ENCODE assay signal across 23 cellular contexts in the genomic region with DNA sequence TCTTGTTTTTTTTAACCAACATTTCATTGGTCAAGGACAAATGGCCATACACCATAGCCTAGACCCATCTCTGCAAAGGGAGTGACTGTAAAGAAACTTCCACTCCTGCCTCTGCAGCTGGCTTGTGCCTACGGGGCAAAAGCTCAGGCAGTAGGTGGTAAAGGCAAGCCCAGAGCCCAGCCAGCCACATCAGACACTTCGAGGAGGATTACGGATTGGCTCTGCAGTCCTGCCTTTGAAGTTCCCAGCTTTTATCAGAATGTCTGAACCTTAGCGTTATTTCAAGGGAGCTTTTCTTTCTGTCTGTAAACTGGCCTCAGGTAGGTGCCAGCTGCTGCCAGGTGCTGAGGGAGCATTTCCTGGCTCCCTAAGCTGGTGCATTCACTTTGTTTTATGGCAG. TPM values are rescaled to one million over a fixed set of nuclear protein-coding genes. Genes with fewer than 3 reads are reported as not detected.
DNase-seq lines count a peak whose midpoint lies in the region; ATAC-seq and TF ChIP-seq lines count a peak whose summit lies in the region.
"Had no signal": no experiment of that assay in that cellular context is flagged by ENCODE, and none has a peak within 500 bp of the region (broad histone marks: within the 10 kb centered on the region; RNA-seq: fewer than 3 reads in every experiment).

No MANE protein-coding gene starts in this region.

- H3K27me3 ChIP-seq in DND-41 (ENCODE audit: insufficient read depth, low read length, poor library complexity) (no peaks in the 10 kb centered on the region), colonic mucosa (no peaks in the 10 kb centered on the region)

- H3K27me3 Mint-ChIP-seq in stimulated activated memory B cell treated with anti-CD40 and anti-IgM and Interleukin-4, amounts not matched to agents 10 μg/mL and 1 μg/mL and 100 μg/mL, for 72 hours, result no peaks in the 10 kb centered on the region
- H3K27me3 Mint-ChIP-seq: CD8-positive, alpha-beta memory T cell; stimulated activated naive CD8-positive, alpha-beta T cell treated with anti-CD3 and anti-CD28 coated beads, Interleukin-15, Interleukin-2, amounts not matched to agents 100 ng/mL and 50 ng/mL, for 24 hours had no signal

- H3K9me3 Mint-ChIP-seq in stimulated activated memory B cell treated with anti-CD40 and anti-IgM and Interleukin-4, amounts not matched to agents 10 μg/mL and 1 μg/mL and 100 μg/mL, for 72 hours, result no peaks in the 10 kb centered on the region
- H3K9me3 Mint-ChIP-seq: CD8-positive, alpha-beta memory T cell; stimulated activated naive CD8-positive, alpha-beta T cell treated with anti-CD3 and anti-CD28 coated beads, Interleukin-15, Interleukin-2, amounts not matched to agents 100 ng/mL and 50 ng/mL, for 24 hours had no signal

- peaks cover 50% of the 10 kb centered on the region for H3K4me1 Mint-ChIP-seq in stimulated activated memory B cell treated with anti-CD40 and anti-IgM and Interleukin-4, amounts not matched to agents 10 μg/mL and 1 μg/mL and 100 μg/mL, for 72 hours

- H3K9ac ChIP-seq in DND-41 (ENCODE audit: low read depth, low read length) (no peak overlapping the region), colonic mucosa (ENCODE audit: low read depth in 2 of 2, low read length in 2 of 2) (no peak overlapping the region)

- H3K4me3 ChIP-seq in DND-41 (ENCODE audit: low read depth in 1 of 2, low read length in 2 of 2) (no peak overlapping the region), colonic mucosa (no peak overlapping the region), mucosa of descending colon (no peak overlapping the region)
- H3K4me3 ChIP-seq: smooth muscle cell had no signal

- H3K36me3 ChIP-seq in DND-41 (ENCODE audit: insufficient read depth, low read length) (no peaks in the 10 kb centered on the region), KOPT-K1 (ENCODE audit: insufficient read depth, low read length) (no peaks in the 10 kb centered on the region; the same call in 1 of the 2 replicates), colonic mucosa (no peaks in the 10 kb centered on the region), mucosa of descending colon (ENCODE audit: low read depth) (no peaks in the 10 kb centered on the region)

- H3K27ac ChIP-seq in DND-41 (ENCODE audit: low read length) (no peak overlapping the region), KOPT-K1 (ENCODE audit: low read depth, low read length, poor library complexity, severe bottlenecking) (peak overlapping the region; percentile 39), colonic mucosa (peak overlapping the region; percentile 45)

- peaks cover 12% of the 10 kb centered on the region for H3K36me3 Mint-ChIP-seq in stimulated activated memory B cell treated with anti-CD40 and anti-IgM and Interleukin-4, amounts not matched to agents 10 μg/mL and 1 μg/mL and 100 μg/mL, for 72 hours

- H3K9me3 ChIP-seq in DND-41 (ENCODE audit: insufficient read depth, low read length, severe bottlenecking) (peaks cover 1% of the 10 kb centered on the region), KOPT-K1 (ENCODE audit: insufficient read depth, low read length, poor library complexity, severe bottlenecking) (peaks cover 12% of the 10 kb centered on the region), colonic mucosa (no peaks in the 10 kb centered on the region), mucosa of descending colon (peaks cover 3% of the 10 kb centered on the region)

- H3K79me2 ChIP-seq in DND-41 (ENCODE audit: insufficient read depth, low read length), result peaks cover 47% of the 10 kb centered on the region

- no peak overlapping the region for H2AFZ ChIP-seq in DND-41 (ENCODE audit: low read depth, low read length)

- H3K4me3 Mint-ChIP-seq in stimulated activated memory B cell treated with anti-CD40 and anti-IgM and Interleukin-4, amounts not matched to agents 10 μg/mL and 1 μg/mL and 100 μg/mL, for 72 hours, result no peak overlapping the region
- H3K4me3 Mint-ChIP-seq: CD8-positive, alpha-beta memory T cell; stimulated activated naive CD8-positive, alpha-beta T cell treated with anti-CD3 and anti-CD28 coated beads, Interleukin-15, Interleukin-2, amounts not matched to agents 100 ng/mL and 50 ng/mL, for 24 hours had no signal

- TF ChIP-seq CTCF in DND-41 (IDR thresholded peaks at IDR 0.05; ENCODE audit: borderline replicate concordance, extremely low read depth, low read length, poor library complexity, severe bottlenecking), result no peak
- no peak for TF ChIP-seq CTCF in colonic mucosa (IDR thresholded peaks at IDR 0.05)
- no peak for TF ChIP-seq CTCF in mucosa of descending colon (IDR thresholded peaks at IDR 0.05)

- H4K20me1 ChIP-seq in DND-41 (ENCODE audit: insufficient read depth, low read length), result peaks cover 36% of the 10 kb centered on the region

- DNase-seq in DND-41 (peak; percentile 80), colonic mucosa (no peak), mucosa of descending colon (peak in 1 of 3 donors; percentile 34), DMS114 treated with DMSO at 0.1 percent for 48 hours (lab: John Stamatoyannopoulos, UW; ENCODE audit: unreplicated experiment) (no peak), NCI-H524 treated with DMSO at 0.1 percent for 48 hours (lab: John Stamatoyannopoulos, UW) (no peak)
- DNase-seq: activated naive CD4-positive, alpha-beta T cell; activated T-cell treated with anti-CD3 and anti-CD28 coated beads for 4 hours; aorta; CD8-positive, alpha-beta memory T cell; central memory CD4-positive, alpha-beta T cell; DMS79; effector CD4-positive, alpha-beta T cell; Kasumi-1; left ventricle myocardium superior; NCI-H1092; NCI-H1930; NCI-H446; stimulated activated CD4-positive, alpha-beta T cell treated with anti-CD3 and anti-CD28 coated beads, Interleukin-2, amount 100 ng/mL, for 48 hours; trophoblast cell had no signal

- no peak overlapping the region for H3K4me2 ChIP-seq in DND-41 (ENCODE audit: insufficient read depth, low read length)
- H3K4me2 ChIP-seq: smooth muscle cell had no signal

- no peak overlapping the region for H3K27ac Mint-ChIP-seq in stimulated activated memory B cell treated with anti-CD40 and anti-IgM and Interleukin-4, amounts not matched to agents 10 μg/mL and 1 μg/mL and 100 μg/mL, for 72 hours
- H3K27ac Mint-ChIP-seq: CD8-positive, alpha-beta memory T cell; stimulated activated naive CD8-positive, alpha-beta T cell treated with anti-CD3 and anti-CD28 coated beads, Interleukin-15, Interleukin-2, amounts not matched to agents 100 ng/mL and 50 ng/mL, for 24 hours had no signal

- intact Hi-C loops in colonic mucosa (cut with DNase I), result no loop called here
- intact Hi-C loops in mucosa of descending colon (cut with DNase I, micrococcal nuclease), result no loop called here

- H3K4me1 ChIP-seq in DND-41 (ENCODE audit: insufficient read depth, low read length) (peaks cover 26% of the 10 kb centered on the region), colonic mucosa (peaks cover 8% of the 10 kb centered on the region), mucosa of descending colon (ENCODE audit: low read depth) (peaks cover 31% of the 10 kb centered on the region)

- ATAC-seq in DND-41 (ENCODE audit: insufficient read depth, low read depth), result peak; percentile 95
- ATAC-seq in mucosa of descending colon, result peak; percentile 43
- no peak for ATAC-seq in stimulated activated memory B cell treated with anti-CD40 and anti-IgM and Interleukin-4, amounts not matched to agents 10 μg/mL and 1 μg/mL and 100 μg/mL, for 72 hours
- ATAC-seq: left ventricle myocardium superior had no signal

RNA-seq across cellular contexts. Expression of a gene that starts 15.6 kb away (rescaled TPM):
- total RNA-seq in colonic mucosa (10 to 100 TPM; 35.0 to 43.7 TPM), mucosa of descending colon (10 to 100 TPM; 30.9 to 42.7 (median 40.2) TPM)
